1 cellular context compared by ENCODE assay signal in genomic region chr4:55345980-55346850, GRCh38.
TF ChIP-seq lines count a peak whose summit lies in the region.

Gene SRD5A3, plus strand, starts transcription at chr4:55346242. Its CDS starts 95 bp downstream, at chr4:55346337.

TF ChIP-seq in HepG2, 621 proteins besides CTCF, POLR2A, EP300 and RAD21 (continued from another document and continues in another):
- TF ChIP-seq SRSF4 (IDR thresholded peaks at IDR 0.05; ENCODE audit: low read depth, low read length, poor library complexity, severe bottlenecking) (no peak), SALL2 (CRISPR knock-in tag; IDR thresholded peaks at IDR 0.05) (peak; percentile 75; the same call in 1 of the 2 replicates), ADNP (CRISPR knock-in tag; IDR thresholded peaks at IDR 0.05) (no peak), IKZF4 (CRISPR knock-in tag; IDR thresholded peaks at IDR 0.05; ENCODE audit: borderline replicate concordance, low read depth, not compliant biosample characterization) (peak; percentile 68), KMT2A (CRISPR knock-in tag; IDR thresholded peaks at IDR 0.05) (peak; percentile 63; the same call in 1 of the 2 replicates), ZFY (CRISPR knock-in tag; IDR thresholded peaks at IDR 0.05) (peak; percentile 93), RBFOX2 (IDR thresholded peaks at IDR 0.05; ENCODE audit: low read depth, low read length) (peak; percentile 94), CSRNP1 (CRISPR knock-in tag; IDR thresholded peaks at IDR 0.05) (peak; percentile 79; the same call in 1 of the 2 replicates), ATF3 (CRISPR knock-in tag; IDR thresholded peaks at IDR 0.05) (peak; percentile 49; the same call in 1 of the 2 replicates), ZNF609 (CRISPR knock-in tag; IDR thresholded peaks at IDR 0.05; ENCODE audit: borderline replicate concordance) (0 out of 2 replicates have a peak, but pooled peaks have one; percentile 11), KLF13 (CRISPR knock-in tag; IDR thresholded peaks at IDR 0.05) (no peak), U2AF2 (IDR thresholded peaks at IDR 0.05; ENCODE audit: low read depth, low read length) (no peak), ZFP36L2 (CRISPR knock-in tag; IDR thresholded peaks at IDR 0.05) (no peak), ZSCAN30 (CRISPR knock-in tag; IDR thresholded peaks at IDR 0.05) (no peak), CCDC6 (CRISPR knock-in tag; IDR thresholded peaks at IDR 0.05) (peak; percentile 96), ZBTB38 (CRISPR knock-in tag; IDR thresholded peaks at IDR 0.05) (peak; percentile 73; the same call in 1 of the 2 replicates), ZNF556 (CRISPR knock-in tag; IDR thresholded peaks at IDR 0.05; ENCODE audit: borderline replicate concordance) (0 out of 2 replicates have a peak, but pooled peaks have one; percentile 45), CC2D1A (CRISPR knock-in tag; IDR thresholded peaks at IDR 0.05) (no peak), MTF2 (CRISPR knock-in tag; IDR thresholded peaks at IDR 0.05; ENCODE audit: borderline replicate concordance) (no peak; the same call in 1 of the 2 replicates), ZNF329 (CRISPR knock-in tag; IDR thresholded peaks at IDR 0.05; ENCODE audit: low read depth) (0 out of 2 replicates have a peak, but pooled peaks have one; percentile 29), ZNF430 (CRISPR knock-in tag; IDR thresholded peaks at IDR 0.05) (peak; percentile 82; the same call in 1 of the 2 replicates), CSRNP2 (CRISPR knock-in tag; conservative IDR thresholded peaks at IDR 0.05; ENCODE audit: low read depth) (no peak), HES4 (CRISPR knock-in tag; IDR thresholded peaks at IDR 0.05; ENCODE audit: borderline replicate concordance) (peak; percentile 81), DBP (CRISPR knock-in tag; IDR thresholded peaks at IDR 0.05; ENCODE audit: not compliant biosample characterization) (peak; percentile 75), ZNF513 (CRISPR knock-in tag; conservative IDR thresholded peaks at IDR 0.05) (no peak), ELF1 (CRISPR knock-in tag; IDR thresholded peaks at IDR 0.05) (no peak), MXI1 (IDR thresholded peaks at IDR 0.05; ENCODE audit: borderline replicate concordance, low read depth, low read length) (no peak; the same call in 2 of the 3 replicates), HMGXB3 (CRISPR knock-in tag; IDR thresholded peaks at IDR 0.05; ENCODE audit: borderline replicate concordance) (0 out of 2 replicates have a peak, but pooled peaks have one; percentile 7), ZNF747 (CRISPR knock-in tag; IDR thresholded peaks at IDR 0.05; ENCODE audit: borderline replicate concordance) (peak; percentile 93), KLF12 (CRISPR knock-in tag; IDR thresholded peaks at IDR 0.05; ENCODE audit: borderline replicate concordance) (peak; percentile 87), PCBP1 (IDR thresholded peaks at IDR 0.05; ENCODE audit: borderline replicate concordance, low read depth, low read length) (no peak), ZKSCAN5 (CRISPR knock-in tag; IDR thresholded peaks at IDR 0.05) (no peak), ZNF180 (CRISPR knock-in tag; IDR thresholded peaks at IDR 0.05; ENCODE audit: borderline replicate concordance, low read depth) (no peak; the same call in 1 of the 2 replicates), POGK (CRISPR knock-in tag; conservative IDR thresholded peaks at IDR 0.05) (peak; percentile 89; the same call in 1 of the 2 replicates), NR1H2 (CRISPR knock-in tag; IDR thresholded peaks at IDR 0.05; ENCODE audit: borderline replicate concordance, low read depth) (peak; percentile 43; the same call in 1 of the 2 replicates), ZNF280B (CRISPR knock-in tag; IDR thresholded peaks at IDR 0.05; ENCODE audit: borderline replicate concordance) (peak; percentile 44; the same call in 1 of the 2 replicates), DMAP1 (CRISPR knock-in tag; IDR thresholded peaks at IDR 0.05) (0 out of 2 replicates have a peak, but pooled peaks have one; percentile 46), KLF9 (CRISPR knock-in tag; IDR thresholded peaks at IDR 0.05; ENCODE audit: low read depth) (no peak), ZNF660 (CRISPR knock-in tag; IDR thresholded peaks at IDR 0.05; ENCODE audit: borderline replicate concordance, low read depth) (no peak), SNAPC2 (CRISPR knock-in tag; IDR thresholded peaks at IDR 0.05) (no peak; the same call in 1 of the 2 replicates), CENPBD1 (CRISPR knock-in tag; IDR thresholded peaks at IDR 0.05; ENCODE audit: borderline replicate concordance, low read depth) (no peak)
